Comparison of ENCODE assay signal across 17 cellular contexts in the genomic region with DNA sequence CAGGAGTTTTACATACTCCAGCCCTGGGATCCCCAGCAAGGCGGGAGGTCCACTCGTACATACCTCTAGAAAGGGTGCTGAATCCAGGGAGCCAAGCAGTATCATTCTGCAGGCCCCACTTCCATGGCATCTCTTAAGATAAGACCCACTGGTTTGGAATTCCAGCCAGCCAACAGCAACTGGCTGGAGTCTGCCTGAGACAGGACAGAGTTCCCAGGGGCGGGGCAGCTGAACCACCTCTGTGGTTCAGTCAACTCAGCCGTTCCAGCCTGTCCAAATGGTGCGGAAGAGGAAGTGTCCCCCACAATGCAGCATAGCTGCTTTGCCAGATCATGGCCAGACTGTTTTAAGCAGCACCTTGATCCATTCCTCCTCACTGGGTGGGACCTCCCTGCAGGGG.
"Had no signal": no experiment of that assay in that cellular context is flagged by ENCODE, and none has a peak within 500 bp of the region (broad histone marks: within the 10 kb centered on the region; RNA-seq: fewer than 3 reads in every experiment).

No MANE protein-coding gene starts in this region.

- H3K27ac Mint-ChIP-seq: effector memory CD8-positive, alpha-beta T cell; nephron progenitor cell; stimulated activated effector memory CD8-positive, alpha-beta T cell treated with anti-CD3 and anti-CD28 coated beads, Interleukin-12 subunit alpha, Interleukin-12 subunit beta, amount 100 ng/mL, for 72 hours had no signal

- H3K4me3 ChIP-seq: heart right ventricle, psoas muscle, right lobe of liver, tibial artery, upper lobe of left lung, vagina had no signal

- H3K4me1 ChIP-seq: parathyroid adenoma, psoas muscle, right lobe of liver, tibial artery, upper lobe of left lung, vagina had no signal

- H3K4me1 Mint-ChIP-seq: naive B cell; nephron progenitor cell; stimulated activated effector memory CD8-positive, alpha-beta T cell treated with anti-CD3 and anti-CD28 coated beads, Interleukin-12 subunit alpha, Interleukin-12 subunit beta, amount 100 ng/mL, for 72 hours had no signal

- H3K27ac ChIP-seq: heart right ventricle, parathyroid adenoma, psoas muscle, right lobe of liver, tibial artery, upper lobe of left lung, vagina had no signal

- DNase-seq: effector memory CD8-positive, alpha-beta T cell; erythroblast; heart right ventricle; hypothalamus; naive B cell; nephron progenitor cell; psoas muscle; retina; right lobe of liver; stimulated activated CD4-positive, alpha-beta T cell treated with anti-CD3 and anti-CD28 coated beads, Interleukin-4, amount 100 ng/mL, for 1 hour; stimulated activated CD8-positive, alpha-beta memory T cell treated with anti-CD3 and anti-CD28 coated beads, Interleukin-4, amount 100 ng/mL, for 48 hours; stimulated activated naive CD8-positive, alpha-beta T cell treated with anti-CD3 and anti-CD28 coated beads, Interleukin-15, Interleukin-2, amounts not matched to agents 100 U/mL and 50 U/mL, for 24 hours; tibial artery; upper lobe of left lung had no signal

- H3K27me3 ChIP-seq: heart right ventricle, right lobe of liver, tibial artery, upper lobe of left lung, vagina had no signal

- H3K27me3 Mint-ChIP-seq: effector memory CD8-positive, alpha-beta T cell had no signal

- H3K36me3 Mint-ChIP-seq: stimulated activated effector memory CD8-positive, alpha-beta T cell treated with anti-CD3 and anti-CD28 coated beads, Interleukin-12 subunit alpha, Interleukin-12 subunit beta, amount 100 ng/mL, for 72 hours had no signal

- H3K4me3 Mint-ChIP-seq: effector memory CD8-positive, alpha-beta T cell; nephron progenitor cell; stimulated activated effector memory CD8-positive, alpha-beta T cell treated with anti-CD3 and anti-CD28 coated beads, Interleukin-12 subunit alpha, Interleukin-12 subunit beta, amount 100 ng/mL, for 72 hours had no signal

- H3K36me3 ChIP-seq: heart right ventricle, right lobe of liver, upper lobe of left lung, vagina had no signal
